8 cellular contexts compared by ENCODE assay signal in the genomic region with DNA sequence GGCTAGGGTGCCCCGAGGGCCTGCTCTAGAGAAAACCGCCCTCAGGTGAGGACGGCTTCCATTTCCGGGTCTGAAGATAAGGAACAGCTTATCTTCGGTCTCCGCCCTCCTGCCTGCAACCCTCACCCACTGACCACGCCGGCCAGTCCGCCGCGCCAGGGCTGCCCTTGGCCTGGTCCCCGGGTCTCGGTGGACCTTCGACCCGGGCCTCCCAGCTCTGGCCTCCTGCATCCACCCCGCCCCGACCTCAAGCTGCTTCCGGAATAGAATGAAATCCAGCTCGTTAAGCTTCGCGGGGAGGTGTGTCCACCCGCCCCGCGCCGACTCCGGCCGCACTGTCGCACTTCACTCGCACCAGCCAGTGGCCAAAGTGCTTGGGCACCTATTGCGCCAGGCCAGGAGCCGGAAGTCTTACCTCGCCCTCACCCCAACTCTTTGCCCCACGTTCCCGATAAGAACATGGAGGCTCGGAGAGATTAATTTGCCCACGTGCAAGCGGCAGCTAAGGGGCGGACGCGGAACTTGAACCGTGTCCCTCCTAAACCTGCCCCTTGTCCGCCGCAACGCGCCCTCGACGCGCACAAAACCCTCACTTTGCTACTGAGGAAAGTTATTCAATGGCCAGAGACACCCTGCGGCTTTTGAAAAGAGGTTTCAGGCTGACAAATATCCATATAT. TPM values are rescaled to one million over a fixed set of nuclear protein-coding genes. Genes with fewer than 3 reads are reported as not detected.
DNase-seq lines count a peak whose midpoint lies in the region; ATAC-seq, FAIRE-seq and TF ChIP-seq lines count a peak whose summit lies in the region.

No MANE protein-coding gene starts in this region.

- DNase-seq in activated CD4-positive, alpha-beta T cell treated with anti-CD3 and anti-CD28 coated beads, Interleukin-2, amount 10 ng/mL, durations not matched to agents 24 days and 14 days: peak; percentile 74
- DNase-seq in activated CD4-positive, alpha-beta T cell treated with anti-CD3 and anti-CD28 coated beads for 1 hour: no peak
- DNase-seq in activated CD4-positive, alpha-beta memory T cell treated with anti-CD3 and anti-CD28 coated beads for 36 hours: peak; percentile 50
- DNase-seq in foreskin fibroblast (peak in 1 of 2 donors; percentile 51), pancreas (peak; percentile 75 to 90 (median 80))
- no peak for DNase-seq in NK-92 treated with Interleukin-12 subunit alpha and Interleukin-12 subunit beta, amount 100 ng/mL, for 24 hours (lab: John Stamatoyannopoulos, UW)

- ATAC-seq in pancreas: peak; percentile 29 to 40 (median 34)
- ATAC-seq in GM19467 (IDR thresholded peaks at IDR 0.05; ENCODE audit: unreplicated experiment): no peak
- ATAC-seq in GM18861 (IDR thresholded peaks at IDR 0.05; ENCODE audit: unreplicated experiment): no peak

- intact Hi-C loops in activated CD4-positive, alpha-beta T cell treated with anti-CD3 and anti-CD28 coated beads, Interleukin-2, amount 10 ng/mL, durations not matched to agents 24 days and 14 days (cut with micrococcal nuclease): loop anchor here (1.0 to 5.0 kb wide), 4 partner anchors 24 to 277 kb away; a partner anchor contains a TSS
- intact Hi-C loops in activated CD4-positive, alpha-beta memory T cell treated with anti-CD3 and anti-CD28 coated beads for 36 hours (cut with micrococcal nuclease): loop anchor here (1.0 to 10.0 kb wide), 5 partner anchors 24 to 460 kb away; a partner anchor contains a TSS
- intact Hi-C loops in pancreas (cut with DNase I): loop anchor here (5.0 to 10.0 kb wide), 2 partner anchors 97 to 100 kb away; a partner anchor contains a TSS

- H3K9me3 Mint-ChIP-seq in activated CD4-positive, alpha-beta T cell treated with anti-CD3 and anti-CD28 coated beads, Interleukin-2, amount 10 ng/mL, durations not matched to agents 24 days and 14 days: no peaks in the 10 kb centered on the region
- no peaks in the 10 kb centered on the region for H3K9me3 Mint-ChIP-seq in activated CD4-positive, alpha-beta memory T cell treated with anti-CD3 and anti-CD28 coated beads for 36 hours

- H3K4me3 Mint-ChIP-seq in activated CD4-positive, alpha-beta T cell treated with anti-CD3 and anti-CD28 coated beads, Interleukin-2, amount 10 ng/mL, durations not matched to agents 24 days and 14 days: peak overlapping the region; percentile 88
- H3K4me3 Mint-ChIP-seq in activated CD4-positive, alpha-beta memory T cell treated with anti-CD3 and anti-CD28 coated beads for 36 hours: peak overlapping the region; percentile 81

- 1 to 2% methylated on average over 49 of the region's 49 CpGs for whole genome bisulfite sequencing in pancreas, 2 donors

- POLR2A ChIA-PET in activated CD4-positive, alpha-beta memory T cell treated with anti-CD3 and anti-CD28 coated beads for 36 hours (lab: Charles Lee): interaction anchor here (0.6 to 3.0 kb wide), 4 partner anchors 26 to 209 kb away, joined by 4 to 10 read pairs (median 5); a partner anchor contains a TSS

- FAIRE-seq in pancreas (lab: Jason Lieb, UNC): no peak

- H3K36me3 Mint-ChIP-seq in activated CD4-positive, alpha-beta T cell treated with anti-CD3 and anti-CD28 coated beads, Interleukin-2, amount 10 ng/mL, durations not matched to agents 24 days and 14 days (ENCODE audit: low read depth): peaks cover 4% of the 10 kb centered on the region
- no peaks in the 10 kb centered on the region for H3K36me3 Mint-ChIP-seq in activated CD4-positive, alpha-beta memory T cell treated with anti-CD3 and anti-CD28 coated beads for 36 hours

- H3K27me3 Mint-ChIP-seq in activated CD4-positive, alpha-beta T cell treated with anti-CD3 and anti-CD28 coated beads, Interleukin-2, amount 10 ng/mL, durations not matched to agents 24 days and 14 days: peaks cover 25% of the 10 kb centered on the region
- no peaks in the 10 kb centered on the region for H3K27me3 Mint-ChIP-seq in activated CD4-positive, alpha-beta memory T cell treated with anti-CD3 and anti-CD28 coated beads for 36 hours

- H3K27me3 ChIP-seq in pancreas: no peaks in the 10 kb centered on the region

- CTCF ChIA-PET in activated CD4-positive, alpha-beta memory T cell treated with anti-CD3 and anti-CD28 coated beads for 36 hours (lab: Charles Lee): interaction anchor here (1.2 to 2.4 kb wide), 4 partner anchors 10 to 104 kb away, joined by 3 to 10 read pairs (median 4); a partner anchor contains a TSS

- no peak for TF ChIP-seq CTCF in foreskin fibroblast (IDR thresholded peaks at IDR 0.05; ENCODE audit: low read depth, low read length)
- TF ChIP-seq CTCF in pancreas (IDR thresholded peaks at IDR 0.05): no peak

- peaks cover 16% of the 10 kb centered on the region for H3K4me1 Mint-ChIP-seq in activated CD4-positive, alpha-beta T cell treated with anti-CD3 and anti-CD28 coated beads, Interleukin-2, amount 10 ng/mL, durations not matched to agents 24 days and 14 days
- H3K4me1 Mint-ChIP-seq in activated CD4-positive, alpha-beta memory T cell treated with anti-CD3 and anti-CD28 coated beads for 36 hours (ENCODE audit: low read depth): peaks cover 10% of the 10 kb centered on the region

- peak overlapping the region; percentile 70 for H3K27ac Mint-ChIP-seq in activated CD4-positive, alpha-beta T cell treated with anti-CD3 and anti-CD28 coated beads, Interleukin-2, amount 10 ng/mL, durations not matched to agents 24 days and 14 days
- peak overlapping the region; percentile 56 for H3K27ac Mint-ChIP-seq in activated CD4-positive, alpha-beta memory T cell treated with anti-CD3 and anti-CD28 coated beads for 36 hours

- no peaks in the 10 kb centered on the region for H3K36me3 ChIP-seq in pancreas

- peaks cover 15 to 25% (median 24%) of the 10 kb centered on the region in 3 donors for H3K4me1 ChIP-seq in pancreas

- H3K27ac ChIP-seq in pancreas: peak overlapping the region; percentile 82 to 90 (median 83)

- no peaks in the 10 kb centered on the region for H3K9me3 ChIP-seq in pancreas

- H3K4me3 ChIP-seq in foreskin fibroblast (ENCODE audit: low read depth in 1 of 2, low read length in 2 of 2) (peak overlapping the region; percentile 49 to 50), pancreas (peak overlapping the region; percentile 73 to 86 (median 82))

RNA-seq across cellular contexts. Expression of a gene that starts 0.7 kb away (rescaled TPM):
- 0.89 and 1.1 TPM in 2 replicates for total RNA-seq in activated CD4-positive, alpha-beta T cell treated with anti-CD3 and anti-CD28 coated beads, Interleukin-2, amount 10 ng/mL, durations not matched to agents 24 days and 14 days
- under 1 TPM; 0.46 to 0.71 TPM for total RNA-seq in activated CD4-positive, alpha-beta memory T cell treated with anti-CD3 and anti-CD28 coated beads for 36 hours
- 10 to 100 TPM; 11.2 to 30.2 (median 17.7) TPM for total RNA-seq in pancreas
- 10 to 100 TPM; 22.3 to 24.0 TPM for polyA plus RNA-seq in pancreas

RNA-seq across cellular contexts. Expression of a gene that starts 23.6 kb away (rescaled TPM):
- total RNA-seq in activated CD4-positive, alpha-beta T cell treated with anti-CD3 and anti-CD28 coated beads, Interleukin-2, amount 10 ng/mL, durations not matched to agents 24 days and 14 days: 50.9 and 54.4 TPM in 2 replicates
- total RNA-seq in activated CD4-positive, alpha-beta memory T cell treated with anti-CD3 and anti-CD28 coated beads for 36 hours: 10 to 100 TPM; 42.2 to 46.0 TPM
- total RNA-seq in pancreas: 10 to 100 TPM; 13.5 to 23.6 (median 17.7) TPM
- polyA plus RNA-seq in pancreas: 10 to 100 TPM; 16.5 to 19.3 TPM

RNA-seq across cellular contexts. Expression of a gene that starts 24.3 kb away (rescaled TPM):
- total RNA-seq in activated CD4-positive, alpha-beta T cell treated with anti-CD3 and anti-CD28 coated beads, Interleukin-2, amount 10 ng/mL, durations not matched to agents 24 days and 14 days: 8.0 and 8.3 TPM in 2 replicates
- total RNA-seq in activated CD4-positive, alpha-beta memory T cell treated with anti-CD3 and anti-CD28 coated beads for 36 hours: 1 to 10 TPM; 6.5 to 8.1 TPM
- 1 to 10 TPM; 3.5 to 7.0 (median 4.9) TPM for total RNA-seq in pancreas
- 1 to 10 TPM; 3.9 to 4.0 TPM for polyA plus RNA-seq in pancreas

RNA-seq across cellular contexts. Expression of a gene that starts 53.9 kb away (rescaled TPM):
- not detected in 2 replicates for total RNA-seq in activated CD4-positive, alpha-beta T cell treated with anti-CD3 and anti-CD28 coated beads, Interleukin-2, amount 10 ng/mL, durations not matched to agents 24 days and 14 days
- total RNA-seq in activated CD4-positive, alpha-beta memory T cell treated with anti-CD3 and anti-CD28 coated beads for 36 hours: not detected
- total RNA-seq in pancreas: under 1 TPM in 3 of 6 donors, not detected in 3; 0.03 to 0.43 (median 0.16) TPM
- polyA plus RNA-seq in pancreas: under 1 TPM; 0.04 to 0.05 TPM

Comparison
In these comparisons a context has a peak if more than half of its experiments do, and no peak if none do; other contexts are left out.
1. DNase-seq: peak in activated CD4-positive, alpha-beta T cell treated with anti-CD3 and anti-CD28 coated beads, Interleukin-2, amount 10 ng/mL, durations not matched to agents 24 days and 14 days (single experiment), activated CD4-positive, alpha-beta memory T cell treated with anti-CD3 and anti-CD28 coated beads for 36 hours (single experiment) and pancreas (6 of 6); none in activated CD4-positive, alpha-beta T cell treated with anti-CD3 and anti-CD28 coated beads for 1 hour (single experiment) and NK-92 treated with Interleukin-12 subunit alpha and Interleukin-12 subunit beta, amount 100 ng/mL, for 24 hours (single experiment).
2. ATAC-seq: peak in pancreas (4 of 4); none in GM19467 (single experiment) and GM18861 (single experiment).